Comparison of ENCODE assay signal across 1 cellular context in the genomic region with DNA sequence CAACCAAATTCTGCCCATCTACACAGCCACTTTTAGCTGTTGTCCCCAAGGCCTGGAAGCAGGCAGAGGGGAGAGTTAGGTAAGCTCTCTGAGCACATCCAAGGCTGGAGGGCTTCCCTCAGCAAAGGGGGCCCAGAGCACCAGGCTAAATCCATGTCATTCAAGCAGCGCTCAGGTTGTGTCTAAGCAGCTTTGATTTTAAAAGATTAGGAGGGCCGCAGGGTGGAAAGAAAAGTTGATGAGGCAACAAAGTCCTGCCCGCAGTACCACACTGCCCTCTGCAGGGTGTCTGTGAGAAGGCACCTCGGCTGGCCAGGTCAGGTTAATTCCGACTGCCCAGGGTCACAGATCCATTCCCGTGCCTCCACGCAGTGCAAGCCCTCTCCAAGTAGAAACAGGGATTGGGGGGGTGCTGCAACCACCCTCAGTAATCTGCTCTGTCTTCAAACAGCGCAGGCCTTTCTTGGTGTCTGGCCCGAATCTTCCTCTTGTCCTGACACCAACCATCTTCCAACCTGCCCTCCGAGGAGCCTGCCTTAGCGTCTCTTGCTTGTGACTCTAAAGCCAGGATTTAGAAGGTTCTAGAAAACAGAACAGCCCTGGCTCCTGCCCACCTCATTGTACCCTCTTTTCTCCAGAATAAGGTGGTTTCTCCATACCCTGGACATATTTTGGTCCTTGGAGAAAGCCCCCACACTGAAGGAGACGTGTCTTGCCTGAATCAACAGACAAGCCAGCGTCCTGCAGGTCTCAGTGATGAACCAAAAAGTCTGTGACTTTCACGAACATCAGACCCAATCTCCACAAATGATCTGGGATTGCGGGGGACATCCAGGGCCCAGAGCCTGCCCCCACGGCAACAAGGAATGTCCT.
TF ChIP-seq lines count a peak whose summit lies in the region.

No MANE protein-coding gene starts in this region.

TF ChIP-seq in GM23338, 12 proteins besides CTCF, POLR2A, EP300 and RAD21 (continued from another document):
- TF ChIP-seq, protein P1, sequence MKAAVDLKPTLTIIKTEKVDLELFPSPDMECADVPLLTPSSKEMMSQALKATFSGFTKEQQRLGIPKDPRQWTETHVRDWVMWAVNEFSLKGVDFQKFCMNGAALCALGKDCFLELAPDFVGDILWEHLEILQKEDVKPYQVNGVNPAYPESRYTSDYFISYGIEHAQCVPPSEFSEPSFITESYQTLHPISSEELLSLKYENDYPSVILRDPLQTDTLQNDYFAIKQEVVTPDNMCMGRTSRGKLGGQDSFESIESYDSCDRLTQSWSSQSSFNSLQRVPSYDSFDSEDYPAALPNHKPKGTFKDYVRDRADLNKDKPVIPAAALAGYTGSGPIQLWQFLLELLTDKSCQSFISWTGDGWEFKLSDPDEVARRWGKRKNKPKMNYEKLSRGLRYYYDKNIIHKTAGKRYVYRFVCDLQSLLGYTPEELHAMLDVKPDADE (IDR thresholded peaks at IDR 0.05) = no peak
- no peak for TF ChIP-seq ZNF331 (CRISPR knock-in tag; IDR thresholded peaks at IDR 0.05; ENCODE audit: low read depth)
- TF ChIP-seq, protein P2, sequence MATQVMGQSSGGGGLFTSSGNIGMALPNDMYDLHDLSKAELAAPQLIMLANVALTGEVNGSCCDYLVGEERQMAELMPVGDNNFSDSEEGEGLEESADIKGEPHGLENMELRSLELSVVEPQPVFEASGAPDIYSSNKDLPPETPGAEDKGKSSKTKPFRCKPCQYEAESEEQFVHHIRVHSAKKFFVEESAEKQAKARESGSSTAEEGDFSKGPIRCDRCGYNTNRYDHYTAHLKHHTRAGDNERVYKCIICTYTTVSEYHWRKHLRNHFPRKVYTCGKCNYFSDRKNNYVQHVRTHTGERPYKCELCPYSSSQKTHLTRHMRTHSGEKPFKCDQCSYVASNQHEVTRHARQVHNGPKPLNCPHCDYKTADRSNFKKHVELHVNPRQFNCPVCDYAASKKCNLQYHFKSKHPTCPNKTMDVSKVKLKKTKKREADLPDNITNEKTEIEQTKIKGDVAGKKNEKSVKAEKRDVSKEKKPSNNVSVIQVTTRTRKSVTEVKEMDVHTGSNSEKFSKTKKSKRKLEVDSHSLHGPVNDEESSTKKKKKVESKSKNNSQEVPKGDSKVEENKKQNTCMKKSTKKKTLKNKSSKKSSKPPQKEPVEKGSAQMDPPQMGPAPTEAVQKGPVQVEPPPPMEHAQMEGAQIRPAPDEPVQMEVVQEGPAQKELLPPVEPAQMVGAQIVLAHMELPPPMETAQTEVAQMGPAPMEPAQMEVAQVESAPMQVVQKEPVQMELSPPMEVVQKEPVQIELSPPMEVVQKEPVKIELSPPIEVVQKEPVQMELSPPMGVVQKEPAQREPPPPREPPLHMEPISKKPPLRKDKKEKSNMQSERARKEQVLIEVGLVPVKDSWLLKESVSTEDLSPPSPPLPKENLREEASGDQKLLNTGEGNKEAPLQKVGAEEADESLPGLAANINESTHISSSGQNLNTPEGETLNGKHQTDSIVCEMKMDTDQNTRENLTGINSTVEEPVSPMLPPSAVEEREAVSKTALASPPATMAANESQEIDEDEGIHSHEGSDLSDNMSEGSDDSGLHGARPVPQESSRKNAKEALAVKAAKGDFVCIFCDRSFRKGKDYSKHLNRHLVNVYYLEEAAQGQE (IDR thresholded peaks at IDR 0.05; ENCODE audit: unreplicated experiment) = no peak
- TF ChIP-seq JUNB (IDR thresholded peaks at IDR 0.05; ENCODE audit: unreplicated experiment) = no peak
- TF ChIP-seq EZH2 (IDR thresholded peaks at IDR 0.05; ENCODE audit: low read depth, unreplicated experiment) = no peak
- no peak for TF ChIP-seq STAT1 (IDR thresholded peaks at IDR 0.05; ENCODE audit: unreplicated experiment)
- no peak for TF ChIP-seq NANOG (IDR thresholded peaks at IDR 0.05; ENCODE audit: borderline replicate concordance)
